ENCODE assay signal across 16 cellular contexts in the genomic region with DNA sequence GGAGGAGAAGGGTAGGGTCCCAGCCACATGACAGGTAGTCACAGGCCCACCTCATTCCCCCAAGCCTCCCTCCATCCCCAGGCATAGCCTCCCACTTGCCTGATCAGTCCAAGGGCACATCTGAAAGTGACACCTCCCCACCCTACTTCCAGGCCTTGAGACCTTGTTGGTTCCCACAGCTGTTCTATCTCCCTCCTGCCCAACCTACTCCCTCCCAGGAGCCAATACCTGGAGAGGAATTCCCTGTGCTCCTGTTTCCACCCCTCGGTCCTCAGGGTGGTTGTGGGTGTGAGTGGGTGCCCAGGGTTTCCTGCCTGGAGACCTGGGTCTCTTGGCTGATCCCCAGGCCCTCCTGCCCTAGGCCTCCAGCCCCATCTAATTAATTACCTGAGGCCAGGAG. TPM values are rescaled to one million over a fixed set of nuclear protein-coding genes. Genes with fewer than 3 reads are reported as not detected.
DNase-seq lines count a peak whose midpoint lies in the region; ATAC-seq and TF ChIP-seq lines count a peak whose summit lies in the region.
"Had no signal": no experiment of that assay in that cellular context is flagged by ENCODE, and none has a peak within 500 bp of the region (broad histone marks: within the 10 kb centered on the region; RNA-seq: fewer than 3 reads in every experiment).

No MANE protein-coding gene starts in this region.

- H3K36me3 Mint-ChIP-seq in dendritic cell treated with granulocyte-macrophage colony-stimulating factor and Interleukin-4, amounts not matched to agents 40 ng/mL and 50 ng/mL, for 4 days (ENCODE audit: low read depth): no peaks in the 10 kb centered on the region
- H3K36me3 Mint-ChIP-seq: IgD-negative memory B cell had no signal

- H3K27me3 Mint-ChIP-seq in stimulated activated naive CD8-positive, alpha-beta T cell treated with anti-CD3 and anti-CD28 coated beads, Interleukin-15, amount 100 ng/mL, for 72 hours: no peaks in the 10 kb centered on the region
- H3K27me3 Mint-ChIP-seq in dendritic cell treated with granulocyte-macrophage colony-stimulating factor and Interleukin-4, amounts not matched to agents 40 ng/mL and 50 ng/mL, for 4 days: no peaks in the 10 kb centered on the region
- H3K27me3 Mint-ChIP-seq: CD4-positive, alpha-beta T cell had no signal

- peaks cover 24% of the 10 kb centered on the region for H3K4me1 Mint-ChIP-seq in stimulated activated naive CD8-positive, alpha-beta T cell treated with anti-CD3 and anti-CD28 coated beads, Interleukin-15, amount 100 ng/mL, for 72 hours
- H3K4me1 Mint-ChIP-seq in dendritic cell treated with granulocyte-macrophage colony-stimulating factor and Interleukin-4, amounts not matched to agents 40 ng/mL and 50 ng/mL, for 4 days (ENCODE audit: low read depth): peaks cover 6% of the 10 kb centered on the region
- H3K4me1 Mint-ChIP-seq: IgD-negative memory B cell had no signal

- H3K27me3 ChIP-seq in osteoblast (ENCODE audit: insufficient read depth, low read length) (no peaks in the 10 kb centered on the region), H7 (ENCODE audit: control insufficient read depth, insufficient read depth, low read length) (no peaks in the 10 kb centered on the region)

- H3K4me1 ChIP-seq in osteoblast (ENCODE audit: insufficient read depth, low read length): no peaks in the 10 kb centered on the region
- H3K4me1 ChIP-seq: A549, Caco-2 had no signal

- no peak overlapping the region for H3K4me2 ChIP-seq in osteoblast (ENCODE audit: insufficient read depth, low read length)
- H3K4me2 ChIP-seq: A549 had no signal

- H3K27ac Mint-ChIP-seq in stimulated activated naive CD8-positive, alpha-beta T cell treated with anti-CD3 and anti-CD28 coated beads, Interleukin-15, amount 100 ng/mL, for 72 hours: no peak overlapping the region
- peak overlapping the region; percentile 11 for H3K27ac Mint-ChIP-seq in dendritic cell treated with granulocyte-macrophage colony-stimulating factor and Interleukin-4, amounts not matched to agents 40 ng/mL and 50 ng/mL, for 4 days
- H3K27ac Mint-ChIP-seq: CD4-positive, alpha-beta T cell had no signal

- ATAC-seq in stimulated activated naive CD8-positive, alpha-beta T cell treated with anti-CD3 and anti-CD28 coated beads, Interleukin-15, amount 100 ng/mL, for 72 hours: peak; percentile 22
- no peak for ATAC-seq in stimulated activated naive CD8-positive, alpha-beta T cell treated with anti-CD3 and anti-CD28 coated beads, Interleukin-15, Interleukin-2, amounts not matched to agents 100 U/mL and 50 U/mL, for 24 hours
- ATAC-seq: A549, HCT116 had no signal

- no peak overlapping the region for H3K4me3 Mint-ChIP-seq in stimulated activated naive CD8-positive, alpha-beta T cell treated with anti-CD3 and anti-CD28 coated beads, Interleukin-15, amount 100 ng/mL, for 72 hours
- H3K4me3 Mint-ChIP-seq in dendritic cell treated with granulocyte-macrophage colony-stimulating factor and Interleukin-4, amounts not matched to agents 40 ng/mL and 50 ng/mL, for 4 days: no peak overlapping the region
- H3K4me3 Mint-ChIP-seq: CD4-positive, alpha-beta T cell had no signal

- no peak for DNase-seq in stimulated activated naive CD8-positive, alpha-beta T cell treated with anti-CD3 and anti-CD28 coated beads, Interleukin-15, amount 100 ng/mL, for 72 hours
- DNase-seq in stimulated activated naive CD8-positive, alpha-beta T cell treated with anti-CD3 and anti-CD28 coated beads, Interleukin-15, Interleukin-2, amounts not matched to agents 100 U/mL and 50 U/mL, for 24 hours: no peak
- DNase-seq in osteoblast (ENCODE audit: insufficient read length, low spot score, missing footprints) (peak; percentile 61), H7 (no peak), MV-4-11 (lab: John Stamatoyannopoulos, UW) (no peak), cerebellar cortex (ENCODE audit: low spot score) (no peak)
- DNase-seq: AML-193; Caco-2; CD4-positive, alpha-beta T cell; GM23248 had no signal

- no peak for TF ChIP-seq CTCF in osteoblast (IDR thresholded peaks at IDR 0.05; ENCODE audit: extremely low read depth, low read depth, low read length)

- H2AFZ ChIP-seq in osteoblast (ENCODE audit: low read length): no peak overlapping the region
- H2AFZ ChIP-seq: GM23248 had no signal

- intact Hi-C loops in dendritic cell treated with granulocyte-macrophage colony-stimulating factor and Interleukin-4, amounts not matched to agents 40 ng/mL and 50 ng/mL, for 4 days (cut with micrococcal nuclease): no loop called here

- no peak overlapping the region for H3K4me3 ChIP-seq in osteoblast (ENCODE audit: insufficient read depth, low read length)
- H3K4me3 ChIP-seq in H7 (ENCODE audit: insufficient read depth, low read depth, low read length): no peak overlapping the region
- H3K4me3 ChIP-seq: A549, GM23248 had no signal

- H3K36me3 ChIP-seq in osteoblast (ENCODE audit: insufficient read depth, low read length) (no peaks in the 10 kb centered on the region), H7 (replicated peaks; ENCODE audit: control insufficient read depth, insufficient read depth, low read length) (no peaks in the 10 kb centered on the region)

- H4K20me1 ChIP-seq in osteoblast (ENCODE audit: insufficient read depth, low read length): no peaks in the 10 kb centered on the region

- no peaks in the 10 kb centered on the region for H3K9me3 Mint-ChIP-seq in stimulated activated naive CD8-positive, alpha-beta T cell treated with anti-CD3 and anti-CD28 coated beads, Interleukin-15, amount 100 ng/mL, for 72 hours
- no peaks in the 10 kb centered on the region for H3K9me3 Mint-ChIP-seq in dendritic cell treated with granulocyte-macrophage colony-stimulating factor and Interleukin-4, amounts not matched to agents 40 ng/mL and 50 ng/mL, for 4 days
- H3K9me3 Mint-ChIP-seq: CD4-positive, alpha-beta T cell; IgD-negative memory B cell had no signal

- H3K79me2 ChIP-seq in osteoblast (ENCODE audit: insufficient read depth, low read length): no peaks in the 10 kb centered on the region

- no peaks in the 10 kb centered on the region for H3K9me3 ChIP-seq in osteoblast (ENCODE audit: low read depth, low read length)
- H3K9me3 ChIP-seq: A549, Caco-2 had no signal

- no peak overlapping the region for H3K27ac ChIP-seq in osteoblast (ENCODE audit: low read depth, low read length)
- H3K27ac ChIP-seq: 22Rv1, A549, C4-2B, GM23248 had no signal

RNA-seq across cellular contexts. Expression of a gene that starts 11.6 kb away (rescaled TPM):
- 31.5 and 35.8 TPM in 2 replicates for total RNA-seq in osteoblast
- total RNA-seq in H7 (2014; rRNA removed; shearing (Covaris generic)): 27.2 and 45.7 TPM in 2 replicates

RNA-seq across cellular contexts. Expression of a gene that starts 34.3 kb away (rescaled TPM):
- total RNA-seq in osteoblast: 10.9 and 13.8 TPM in 2 replicates
- total RNA-seq in H7 (2014; rRNA removed; shearing (Covaris generic)): 26.0 and 31.3 TPM in 2 replicates

RNA-seq across cellular contexts. Expression of a gene that starts 55.2 kb away (rescaled TPM):
- 29.5 and 30.8 TPM in 2 replicates for total RNA-seq in osteoblast
- total RNA-seq in H7 (2014; rRNA removed; shearing (Covaris generic)): 39.5 TPM in 2 replicates

RNA-seq across cellular contexts. Expression of a gene that starts 59.9 kb away (rescaled TPM):
- total RNA-seq in osteoblast: not detected in 2 replicates
- total RNA-seq in H7 (2014; rRNA removed; shearing (Covaris generic)): 0.14 and 0.67 TPM in 2 replicates
- total RNA-seq: GM23248 had no signal
